ENCODE assay signal across 9 cellular contexts in the genomic region with DNA sequence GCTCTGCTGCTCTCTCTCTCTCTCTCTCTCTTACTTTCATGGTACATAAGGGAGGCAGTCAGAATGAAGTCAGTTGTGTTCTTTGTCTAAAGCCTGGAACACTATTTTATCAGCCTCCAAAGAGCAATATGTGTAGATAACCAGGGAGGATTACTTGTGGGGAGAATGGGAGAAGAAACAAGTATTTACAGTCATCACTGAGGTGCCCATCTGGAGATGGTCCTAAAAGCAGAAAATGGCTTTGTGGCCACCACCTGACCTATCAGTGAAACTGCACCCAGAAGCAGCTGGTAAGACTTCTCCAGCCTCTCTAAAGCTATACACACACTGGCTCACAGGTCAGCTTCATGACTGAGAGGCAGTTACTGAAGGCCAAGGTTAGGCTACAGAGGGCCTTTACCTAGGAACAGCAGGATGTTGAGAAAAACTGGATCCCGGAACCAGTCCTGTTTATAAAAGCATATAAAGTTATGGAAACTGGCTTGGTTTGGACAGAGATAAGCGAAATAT.
DNase-seq lines count a peak whose midpoint lies in the region; ATAC-seq and TF ChIP-seq lines count a peak whose summit lies in the region.
"Had no signal": no experiment of that assay in that cellular context is flagged by ENCODE, and none has a peak within 500 bp of the region (broad histone marks: within the 10 kb centered on the region; RNA-seq: fewer than 3 reads in every experiment).

No MANE protein-coding gene starts in this region.

- peak overlapping the region; percentile 0 for H3K27ac Mint-ChIP-seq in progenitor cell of endocrine pancreas
- H3K27ac Mint-ChIP-seq: activated B cell treated with CpG ODN at 0.5 μM for 24 hours had no signal

- H3K4me2 ChIP-seq in DOHH2 (ENCODE audit: low read length): no peak overlapping the region

- H3K36me3 Mint-ChIP-seq in progenitor cell of endocrine pancreas (ENCODE audit: insufficient read depth): no peaks in the 10 kb centered on the region

- no peaks in the 10 kb centered on the region for H3K9me3 ChIP-seq in DOHH2 (ENCODE audit: control insufficient read depth, insufficient read depth, low read length)

- peaks cover 7% of the 10 kb centered on the region for H3K4me1 ChIP-seq in DOHH2 (ENCODE audit: control insufficient read depth, low read length)

- H3K79me2 ChIP-seq in DOHH2 (ENCODE audit: control insufficient read depth, low read length): peaks cover 56% of the 10 kb centered on the region

- H3K9me3 Mint-ChIP-seq in progenitor cell of endocrine pancreas (ENCODE audit: low read depth): no peaks in the 10 kb centered on the region
- H3K9me3 Mint-ChIP-seq: activated B cell treated with CpG ODN at 0.5 μM for 24 hours had no signal

- no peaks in the 10 kb centered on the region for H4K20me1 ChIP-seq in DOHH2 (ENCODE audit: control insufficient read depth, insufficient read depth, low read depth, low read length)

- TF ChIP-seq CTCF in DOHH2 (IDR thresholded peaks at IDR 0.05; ENCODE audit: low read depth, low read length, poor library complexity, severe bottlenecking): peak; percentile 26
- TF ChIP-seq CTCF in progenitor cell of endocrine pancreas (IDR thresholded peaks at IDR 0.05; ENCODE audit: unreplicated experiment): peak; percentile 47

- H3K4me3 ChIP-seq in DOHH2 (ENCODE audit: low read length): no peak overlapping the region

- no peaks in the 10 kb centered on the region for H3K9me2 ChIP-seq in DOHH2 (replicated peaks; ENCODE audit: control insufficient read depth, low read length)

- H3K27me3 Mint-ChIP-seq in progenitor cell of endocrine pancreas: peaks cover 2% of the 10 kb centered on the region
- H3K27me3 Mint-ChIP-seq: activated B cell treated with CpG ODN at 0.5 μM for 24 hours had no signal

- H3K4me3 Mint-ChIP-seq in progenitor cell of endocrine pancreas (ENCODE audit: low read depth): no peak overlapping the region
- H3K4me3 Mint-ChIP-seq: activated B cell treated with CpG ODN at 0.5 μM for 24 hours had no signal

- no peak overlapping the region for H3K27ac ChIP-seq in DOHH2 (ENCODE audit: low read depth, low read length)

- DNase-seq in SHP77 treated with DMSO at 0.1 percent for 48 hours (lab: John Stamatoyannopoulos, UW) (peak; percentile 42), fibroblast of peridontal ligament (ENCODE audit: extremely low read depth) (peak; percentile 73), progenitor cell of endocrine pancreas (ENCODE audit: low spot score, unreplicated experiment) (no peak), ureter (ENCODE audit: low spot score) (no peak), activated T-cell treated with anti-CD3 and anti-CD28 coated beads for 4 hours (no peak)
- DNase-seq: activated B cell treated with CpG ODN at 0.5 μM for 24 hours had no signal

- ATAC-seq in GM19455 (IDR thresholded peaks at IDR 0.05; ENCODE audit: unreplicated experiment) (peak; percentile 82), HG03520 (IDR thresholded peaks at IDR 0.05; ENCODE audit: unreplicated experiment) (peak; percentile 72)

- peaks cover 22% of the 10 kb centered on the region for H3K36me3 ChIP-seq in DOHH2 (ENCODE audit: control insufficient read depth, low read length)

- H3F3A ChIP-seq in DOHH2 (ENCODE audit: control insufficient read depth, insufficient read depth): 0 out of 2 replicates have a peak, but pooled peaks cover 4% of the 10 kb centered on the region

- H3K4me1 Mint-ChIP-seq in progenitor cell of endocrine pancreas (ENCODE audit: low read depth): peaks cover 31% of the 10 kb centered on the region

- H3K27me3 ChIP-seq in DOHH2 (ENCODE audit: control insufficient read depth, low read length): no peaks in the 10 kb centered on the region

Comparison
In these comparisons a context has a peak if more than half of its experiments do, and no peak if none do; other contexts are left out.
1. DNase-seq: peak in SHP77 treated with DMSO at 0.1 percent for 48 hours (single experiment) and fibroblast of peridontal ligament (single experiment); none in progenitor cell of endocrine pancreas (single experiment), ureter (single experiment) and activated T-cell treated with anti-CD3 and anti-CD28 coated beads for 4 hours (single experiment).